Comparison of ENCODE assay signal across 23 cellular contexts in genomic region chr2:134199123-134199522, GRCh38. TPM values are rescaled to one million over a fixed set of nuclear protein-coding genes. Genes with fewer than 3 reads are reported as not detected.
DNase-seq lines count a peak whose midpoint lies in the region; ATAC-seq, FAIRE-seq and TF ChIP-seq lines count a peak whose summit lies in the region.
"Had no signal": no experiment of that assay in that cellular context is flagged by ENCODE, and none has a peak within 500 bp of the region (broad histone marks: within the 10 kb centered on the region; RNA-seq: fewer than 3 reads in every experiment).

No MANE protein-coding gene starts in this region.

- CTCF ChIA-PET in IMR-90 (lab: Yijun Ruan, JAX), result no interaction called here

- H4K8ac ChIP-seq in IMR-90 (ENCODE audit: low read depth in 2 of 2, low read length in 2 of 2), result no peak overlapping the region

- peaks cover 86% of the 10 kb centered on the region for H3K4me1 Mint-ChIP-seq in activated T-cell treated with anti-CD3 and anti-CD28 coated beads, Interleukin-2, amount 50 U/mL, for 24 hours (ENCODE audit: low read depth)
- peaks cover 78% of the 10 kb centered on the region for H3K4me1 Mint-ChIP-seq in activated T-cell treated with anti-CD3 and anti-CD28 coated beads, Interleukin-2, amount 50 U/mL, for 4 hours (ENCODE audit: low read depth)
- peaks cover 35% of the 10 kb centered on the region for H3K4me1 Mint-ChIP-seq in dendritic cell treated with granulocyte-macrophage colony-stimulating factor and Interleukin-4, amounts not matched to agents 40 ng/mL and 50 ng/mL, for 4 days (ENCODE audit: low read depth)

- peaks cover 13% of the 10 kb centered on the region for H3K9me1 ChIP-seq in IMR-90 (ENCODE audit: insufficient read depth, low read length)

- TF ChIP-seq EP300 in esophagus muscularis mucosa (IDR thresholded peaks at IDR 0.05), result no peak

- WGBS in IMR-90 (ENCODE audit: extremely low coverage in 2 of 2, insufficient read length in 1 of 2), 2 experiments, result no CpG with 5 or more reads among the region's 3 CpGs
- 87% methylated on average over 3 of the region's 3 CpGs for WGBS in esophagus muscularis mucosa

- ATAC-seq in activated T-cell treated with anti-CD3 and anti-CD28 coated beads, Interleukin-2, amount 50 U/mL, for 4 hours, result no peak
- ATAC-seq in IMR-90 (ENCODE audit: low read depth) (peak; percentile 35), HG02885 (IDR thresholded peaks at IDR 0.05; ENCODE audit: poor library complexity, unreplicated experiment) (no peak)

- in situ Hi-C loops in IMR-90 (cut with MboI; ENCODE audit: low sequenced_read_pairs), result no loop called here

- no peak overlapping the region for H3K4me3 Mint-ChIP-seq in activated T-cell treated with anti-CD3 and anti-CD28 coated beads, Interleukin-2, amount 50 U/mL, for 24 hours
- no peak overlapping the region for H3K4me3 Mint-ChIP-seq in activated T-cell treated with anti-CD3 and anti-CD28 coated beads, Interleukin-2, amount 50 U/mL, for 4 hours
- H3K4me3 Mint-ChIP-seq in dendritic cell treated with granulocyte-macrophage colony-stimulating factor and Interleukin-4, amounts not matched to agents 40 ng/mL and 50 ng/mL, for 4 days, result no peak overlapping the region

- peaks cover 85% of the 10 kb centered on the region for H4K20me1 ChIP-seq in IMR-90 (ENCODE audit: insufficient read depth, low read length)
- no peaks in the 10 kb centered on the region for H4K20me1 ChIP-seq in osteoblast (ENCODE audit: insufficient read depth, low read length)

- no peak for TF ChIP-seq CTCF in IMR-90 (conservative IDR thresholded peaks at IDR 0.05; ENCODE audit: low read depth, low read length)
- TF ChIP-seq CTCF in osteoblast (IDR thresholded peaks at IDR 0.05; ENCODE audit: extremely low read depth, low read depth, low read length), result no peak
- TF ChIP-seq CTCF in esophagus muscularis mucosa (IDR thresholded peaks at IDR 0.05), result no peak

- H3K36me3 ChIP-seq in IMR-90 (ENCODE audit: control insufficient read depth, insufficient read depth, low read length) (no peaks in the 10 kb centered on the region), osteoblast (ENCODE audit: insufficient read depth, low read length) (no peaks in the 10 kb centered on the region), esophagus muscularis mucosa (no peaks in the 10 kb centered on the region)

- no peak overlapping the region for H2AK5ac ChIP-seq in IMR-90 (ENCODE audit: low read depth, low read length)

- H3K79me1 ChIP-seq in IMR-90 (ENCODE audit: low read depth in 1 of 2, low read length in 2 of 2), result peaks cover 54 to 84% of the 10 kb centered on the region in 2 experiments

- BruUV-seq in IMR-90 (replicated peaks; lab: Mats Ljungman, UMichigan), result no TSS peak

- H2BK5ac ChIP-seq in IMR-90 (ENCODE audit: low read depth, low read length, poor library complexity, severe bottlenecking), result no peak overlapping the region

- no peak overlapping the region for H4K91ac ChIP-seq in IMR-90 (ENCODE audit: insufficient read depth, low read depth, low read length)

- no peak overlapping the region for H3K4ac ChIP-seq in IMR-90 (ENCODE audit: low read depth, low read length)

- peaks cover 48% of the 10 kb centered on the region for H3K79me2 ChIP-seq in osteoblast (ENCODE audit: insufficient read depth, low read length)

- H3K27ac ChIP-seq in IMR-90 (ENCODE audit: insufficient read depth, low read length) (no peak overlapping the region), osteoblast (ENCODE audit: low read depth, low read length) (no peak overlapping the region), esophagus muscularis mucosa (replicated peaks in 1 of 4) (no peak overlapping the region)
- H3K27ac ChIP-seq: 22Rv1, GM23248 had no signal

- H3K27ac Mint-ChIP-seq in activated T-cell treated with anti-CD3 and anti-CD28 coated beads, Interleukin-2, amount 50 U/mL, for 24 hours, result peak overlapping the region; percentile 87
- peak overlapping the region; percentile 46 for H3K27ac Mint-ChIP-seq in dendritic cell treated with granulocyte-macrophage colony-stimulating factor and Interleukin-4, amounts not matched to agents 40 ng/mL and 50 ng/mL, for 4 days

- H3K9me3 ChIP-seq in IMR-90 (ENCODE audit: control insufficient read depth, insufficient read depth, low read length), result no peaks in the 10 kb centered on the region
- H3K9me3 ChIP-seq in osteoblast (ENCODE audit: low read depth, low read length), result no peaks in the 10 kb centered on the region
- H3K9me3 ChIP-seq in esophagus muscularis mucosa, result no peaks in the 10 kb centered on the region

- no peaks in the 10 kb centered on the region for H3K27me3 Mint-ChIP-seq in activated T-cell treated with anti-CD3 and anti-CD28 coated beads, Interleukin-2, amount 50 U/mL, for 24 hours
- no peaks in the 10 kb centered on the region for H3K27me3 Mint-ChIP-seq in activated T-cell treated with anti-CD3 and anti-CD28 coated beads, Interleukin-2, amount 50 U/mL, for 4 hours (ENCODE audit: low read depth)
- no peaks in the 10 kb centered on the region for H3K27me3 Mint-ChIP-seq in dendritic cell treated with granulocyte-macrophage colony-stimulating factor and Interleukin-4, amounts not matched to agents 40 ng/mL and 50 ng/mL, for 4 days

- no peaks in the 10 kb centered on the region for H3K9me3 Mint-ChIP-seq in activated T-cell treated with anti-CD3 and anti-CD28 coated beads, Interleukin-2, amount 50 U/mL, for 24 hours
- H3K9me3 Mint-ChIP-seq in activated T-cell treated with anti-CD3 and anti-CD28 coated beads, Interleukin-2, amount 50 U/mL, for 4 hours, result no peaks in the 10 kb centered on the region
- no peaks in the 10 kb centered on the region for H3K9me3 Mint-ChIP-seq in dendritic cell treated with granulocyte-macrophage colony-stimulating factor and Interleukin-4, amounts not matched to agents 40 ng/mL and 50 ng/mL, for 4 days

- no peaks in the 10 kb centered on the region for H3K36me3 Mint-ChIP-seq in activated T-cell treated with anti-CD3 and anti-CD28 coated beads, Interleukin-2, amount 50 U/mL, for 24 hours (ENCODE audit: low read depth)
- peaks cover 2% of the 10 kb centered on the region for H3K36me3 Mint-ChIP-seq in activated T-cell treated with anti-CD3 and anti-CD28 coated beads, Interleukin-2, amount 50 U/mL, for 4 hours (ENCODE audit: insufficient read depth)
- peaks cover 9% of the 10 kb centered on the region for H3K36me3 Mint-ChIP-seq in dendritic cell treated with granulocyte-macrophage colony-stimulating factor and Interleukin-4, amounts not matched to agents 40 ng/mL and 50 ng/mL, for 4 days (ENCODE audit: low read depth)

- TF ChIP-seq POLR2A in IMR-90 (IDR thresholded peaks at IDR 0.05; ENCODE audit: low read depth, low read length) (no peak), esophagus muscularis mucosa (IDR thresholded peaks at IDR 0.05; ENCODE audit: low read depth) (no peak)

- H2AK9ac ChIP-seq in IMR-90 (replicated peaks; ENCODE audit: low read depth, low read length, poor library complexity), result no peak overlapping the region

- intact Hi-C loops in IMR-90 (cut with micrococcal nuclease), result no loop called here
- intact Hi-C loops in dendritic cell treated with granulocyte-macrophage colony-stimulating factor and Interleukin-4, amounts not matched to agents 40 ng/mL and 50 ng/mL, for 4 days (cut with micrococcal nuclease), result no loop called here
- intact Hi-C loops in esophagus muscularis mucosa (cut with DNase I), result no loop called here

- H3K9ac ChIP-seq in IMR-90 (ENCODE audit: low read depth, low read length), result no peak overlapping the region
- H3K9ac ChIP-seq: GM23248 had no signal

- H3K4me3 ChIP-seq in IMR-90 (ENCODE audit: insufficient read depth, low read depth, low read length) (no peak overlapping the region), osteoblast (ENCODE audit: insufficient read depth, low read length) (no peak overlapping the region), esophagus muscularis mucosa (no peak overlapping the region)
- H3K4me3 ChIP-seq: GM12878, GM23248 had no signal

- no peak for TF ChIP-seq RAD21 in IMR-90 (IDR thresholded peaks at IDR 0.05; ENCODE audit: low read length)

- H3K4me1 ChIP-seq in IMR-90 (ENCODE audit: control insufficient read depth, insufficient read depth, low read length) (peaks cover 12% of the 10 kb centered on the region), osteoblast (ENCODE audit: insufficient read depth, low read length) (peaks cover 6% of the 10 kb centered on the region), esophagus muscularis mucosa (peaks cover 14 to 48% (median 23%) of the 10 kb centered on the region in 4 donors)

- no peak overlapping the region for H4K5ac ChIP-seq in IMR-90 (ENCODE audit: low read depth, low read length)

- no peak overlapping the region for H3K18ac ChIP-seq in IMR-90 (ENCODE audit: low read depth, low read length)

- no peak overlapping the region for H2BK120ac ChIP-seq in IMR-90 (ENCODE audit: low read depth, low read length)

- H2AFZ ChIP-seq in IMR-90 (replicated peaks; ENCODE audit: low read length, poor library complexity), result no peak overlapping the region
- no peak overlapping the region for H2AFZ ChIP-seq in osteoblast (ENCODE audit: low read length)
- H2AFZ ChIP-seq: GM23248 had no signal

- H2BK15ac ChIP-seq in IMR-90 (ENCODE audit: low read depth, low read length), result no peak overlapping the region

- FAIRE-seq in GM19239 (lab: Jason Lieb, UNC), result no peak
- FAIRE-seq: GM12878, GM18507 had no signal

- H3K56ac ChIP-seq in IMR-90 (ENCODE audit: extremely low read depth, insufficient read depth, low read length), result no peak overlapping the region

- H3K27me3 ChIP-seq in IMR-90 (ENCODE audit: control insufficient read depth, insufficient read depth, low read length) (no peaks in the 10 kb centered on the region), osteoblast (ENCODE audit: insufficient read depth, low read length) (no peaks in the 10 kb centered on the region), esophagus muscularis mucosa (no peaks in the 10 kb centered on the region)

- H2BK20ac ChIP-seq in IMR-90 (ENCODE audit: low read depth, low read length), result no peak overlapping the region

- POLR2A ChIA-PET in IMR-90 (lab: Charles Lee; ENCODE audit: unreplicated experiment), result no interaction called here

- DNase-seq in activated T-cell treated with anti-CD3 and anti-CD28 coated beads, Interleukin-2, amount 50 U/mL, for 24 hours, result no peak
- DNase-seq in activated T-cell treated with anti-CD3 and anti-CD28 coated beads, Interleukin-2, amount 50 U/mL, for 4 hours, result no peak
- DNase-seq in IMR-90 (peak; percentile 27), osteoblast (ENCODE audit: insufficient read length, low spot score, missing footprints) (peak; percentile 30), GM19239 (ENCODE audit: insufficient read length, low spot score) (no peak), esophagus muscularis mucosa (ENCODE audit: extremely low spot score) (no peak)
- DNase-seq: DND-41; GDM1; GM23248; HCEC 1CT; KBM-7; MV-4-11; NCI-H1417; NCI-H187 treated with DMSO at 0.1 percent for 48 hours; NCI-H446; NK-92 treated with Interleukin-12 subunit alpha and Interleukin-12 subunit beta, amount 100 ng/mL, for 24 hours; OCI-M1; RPMI8226 had no signal

- H3K4me2 ChIP-seq in IMR-90 (ENCODE audit: low read depth, low read length) (no peak overlapping the region; the same call in 1 of the 2 replicates), osteoblast (ENCODE audit: insufficient read depth, low read length) (no peak overlapping the region)

- H3K23ac ChIP-seq in IMR-90 (ENCODE audit: low read depth, low read length), result peak overlapping the region; percentile 10; the same call in 1 of the 2 replicates

- dilution Hi-C loops in IMR-90 (cut with HindIII; ENCODE audit: low sequenced_read_pairs, unreplicated experiment), result no loop called here

- no peak overlapping the region for H3K14ac ChIP-seq in IMR-90 (replicated peaks; ENCODE audit: low read depth, low read length)

RNA-seq across cellular contexts. Expression of gene MGAT5, which starts 54.7 kb away (rescaled TPM):
- total RNA-seq in activated T-cell treated with anti-CD3 and anti-CD28 coated beads, Interleukin-2, amount 50 U/mL, for 4 hours, result 10 to 100 TPM; 58.7 to 69.8 (median 68.4) TPM
- total RNA-seq in IMR-90 (2012; rRNA removed) (47.8 and 59.9 TPM in 2 replicates), osteoblast (28.3 and 29.7 TPM in 2 replicates), esophagus muscularis mucosa (10 to 100 TPM; 47.4 to 56.4 (median 50.3) TPM)
- 20.2 and 22.9 TPM in 2 replicates for polyA plus RNA-seq in IMR-90 (2012; rRNA removed)
- polyA plus RNA-seq in IMR-90 (2012; cell fraction: cytosol; rRNA removed), result 16.0 and 23.2 TPM in 2 replicates
- polyA plus RNA-seq in IMR-90 (2012; cell fraction: nucleus; rRNA removed; ENCODE audit: low replicate concordance), result 7.9 and 19.2 TPM in 2 replicates

Comparison
In these comparisons a context has a peak if more than half of its experiments do, and no peak if none do; other contexts are left out.
1. DNase-seq: peak in IMR-90 (single experiment) and osteoblast (single experiment); none in activated T-cell treated with anti-CD3 and anti-CD28 coated beads, Interleukin-2, amount 50 U/mL, for 24 hours (single experiment), activated T-cell treated with anti-CD3 and anti-CD28 coated beads, Interleukin-2, amount 50 U/mL, for 4 hours (single experiment), GM19239 (single experiment) and esophagus muscularis mucosa (single experiment).